8 cellular contexts compared by ENCODE assay signal in genomic region chr1:115976900-115977480, GRCh38. TPM values are rescaled to one million over a fixed set of nuclear protein-coding genes. Genes with fewer than 3 reads are reported as not detected.
A peak's percentile ranks its signal among the peaks of the same experiment; 100 is the strongest.
DNase-seq lines count a peak whose midpoint lies in the region; ATAC-seq and TF ChIP-seq lines count a peak whose summit lies in the region.

No MANE protein-coding gene starts in this region.

- peak overlapping the region in 4 of 5 experiments; percentile 77 to 92 (median 88) for H3K27ac Mint-ChIP-seq in brain

- DNase-seq in AG08395 (ENCODE audit: low spot score) (peak; percentile 2), right lobe of liver (no peak), testis (peak; percentile 18), kidney tubule cell (ENCODE audit: low spot score) (no peak)

- H3K36me3 Mint-ChIP-seq in brain, result no peaks in the 10 kb centered on the region

- intact Hi-C loops in right lobe of liver (cut with DNase I), result no loop called here
- intact Hi-C loops in testis (cut with DNase I; ENCODE audit: low total_unique reads), result no loop called here

- peaks cover 0 to 20% (median 0%) of the 10 kb centered on the region in 4 donors for H3K4me1 ChIP-seq in right lobe of liver
- H3K4me1 ChIP-seq in testis, result no peaks in the 10 kb centered on the region

- no peak for TF ChIP-seq CTCF in brain (conservative IDR thresholded peaks at IDR 0.05)
- TF ChIP-seq CTCF in right lobe of liver (IDR thresholded peaks at IDR 0.05), result no peak
- TF ChIP-seq CTCF in testis (IDR thresholded peaks at IDR 0.05), result no peak

- H3K9me3 Mint-ChIP-seq in brain, result peaks cover 0 to 10% (median 4%) of the 10 kb centered on the region in 5 experiments

- peaks cover 50% of the 10 kb centered on the region for H3K27me3 Mint-ChIP-seq in brain

- TF ChIP-seq POLR2A in right lobe of liver (IDR thresholded peaks at IDR 0.05) (no peak), testis (IDR thresholded peaks at IDR 0.05) (no peak)

- peaks cover 0 to 8% of the 10 kb centered on the region in 2 donors for H3K27me3 ChIP-seq in right lobe of liver
- no peaks in the 10 kb centered on the region for H3K27me3 ChIP-seq in testis

- H3K27ac ChIP-seq in right lobe of liver (peak overlapping the region in 2 of 3 donors; percentile 47 to 65), testis (no peak overlapping the region)

- H3K36me3 ChIP-seq in right lobe of liver, result no peaks in the 10 kb centered on the region
- H3K36me3 ChIP-seq in testis (ENCODE audit: low read depth, missing control alignments), result no peaks in the 10 kb centered on the region

- peaks cover 28% of the 10 kb centered on the region for H3K4me1 Mint-ChIP-seq in brain

- peak overlapping the region; percentile 77 to 91 (median 84) for H3K4me3 Mint-ChIP-seq in brain

- ATAC-seq in HG03280 (IDR thresholded peaks at IDR 0.05; ENCODE audit: unreplicated experiment) (peak; percentile 5), right lobe of liver (no peak), HG03342 (IDR thresholded peaks at IDR 0.05; ENCODE audit: unreplicated experiment) (no peak), GM21717 (IDR thresholded peaks at IDR 0.05; ENCODE audit: unreplicated experiment) (no peak)

- 70% methylated on average over 7 of the region's 18 CpGs for WGBS in right lobe of liver (ENCODE audit: insufficient coverage, low coverage, low lambda C conversion rate, missing lambda C conversion rate)
- 29 to 46% methylated on average over 10 to 18 of the region's 18 CpGs for WGBS in testis, 2 donors

- H3K4me3 ChIP-seq in right lobe of liver (peak overlapping the region; percentile 40 to 75 (median 63)), testis (peak overlapping the region; percentile 61 to 72)

- H3K9me3 ChIP-seq in right lobe of liver, result no peaks in the 10 kb centered on the region
- H3K9me3 ChIP-seq in testis, result no peaks in the 10 kb centered on the region

RNA-seq across cellular contexts. Expression of gene SLC22A15, which starts 0.7 kb away (rescaled TPM):
- polyA plus RNA-seq in brain (ENCODE audit: insufficient read depth, low read depth, low replicate concordance), result 2.8 TPM
- total RNA-seq in right lobe of liver, result 1 to 10 TPM in 3 of 6 experiments, under 1 TPM in 3; 0.11 to 6.8 (median 2.3) TPM
- total RNA-seq in testis, result 1 to 10 TPM; 6.4 to 9.4 TPM
- 1.8 TPM for polyA plus RNA-seq in testis (ENCODE audit: insufficient read depth, low read depth, low replicate concordance)

Comparison
In these comparisons a context has a peak if more than half of its experiments do, and no peak if none do; other contexts are left out.
1. DNase-seq: peak in AG08395 (single experiment) and testis (single experiment); none in right lobe of liver (0 of 3) and kidney tubule cell (single experiment).
2. H3K27ac ChIP-seq: peak in right lobe of liver (2 of 3); none in testis (0 of 2).